In the genomic region with DNA sequence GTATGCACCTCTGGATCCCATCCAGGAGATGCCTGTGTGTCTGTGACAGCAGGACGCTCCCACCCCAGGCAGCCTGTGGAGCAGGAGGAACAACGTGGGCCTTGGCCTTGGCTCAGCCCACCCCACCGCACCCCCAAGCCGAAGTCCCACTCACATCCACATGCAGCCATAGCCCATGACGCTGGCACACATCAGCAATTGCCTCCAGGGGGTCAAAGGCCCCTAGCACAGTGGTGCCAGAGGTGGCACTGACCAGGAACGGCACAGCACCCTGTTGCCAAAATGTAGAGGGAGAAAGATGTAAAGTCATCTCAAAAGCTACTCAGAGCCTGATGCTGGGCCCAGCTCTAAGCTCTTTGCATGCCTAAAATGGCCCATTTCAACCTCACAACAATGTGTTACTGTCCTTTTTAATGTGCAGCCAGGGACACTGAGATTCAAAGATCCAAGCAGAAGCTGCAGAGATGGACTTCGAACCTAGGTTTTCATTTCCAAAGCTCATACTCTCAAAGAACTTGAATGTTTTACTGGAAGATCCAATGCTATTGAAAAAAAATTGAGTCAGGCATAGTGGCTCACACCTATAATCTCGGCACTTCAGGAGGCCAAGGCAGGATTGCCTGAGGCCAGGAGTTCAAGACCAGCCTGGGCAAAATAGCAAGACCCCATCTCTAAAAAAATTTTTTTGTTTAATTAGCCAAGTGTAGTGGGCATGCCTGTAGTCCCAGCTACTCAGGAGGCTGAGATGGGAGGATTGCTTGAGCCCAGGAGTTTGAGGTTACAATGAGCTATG, we compare ENCODE assay signal across 1 cellular context.
A peak's percentile ranks its signal among the peaks of the same experiment; 100 is the strongest.
TF ChIP-seq lines count a peak whose summit lies in the region.

No MANE protein-coding gene starts in this region.

TF ChIP-seq in HepG2, 621 proteins besides CTCF, POLR2A, EP300 and RAD21 (continued from another document and continues in another):
- TF ChIP-seq, protein P1, sequence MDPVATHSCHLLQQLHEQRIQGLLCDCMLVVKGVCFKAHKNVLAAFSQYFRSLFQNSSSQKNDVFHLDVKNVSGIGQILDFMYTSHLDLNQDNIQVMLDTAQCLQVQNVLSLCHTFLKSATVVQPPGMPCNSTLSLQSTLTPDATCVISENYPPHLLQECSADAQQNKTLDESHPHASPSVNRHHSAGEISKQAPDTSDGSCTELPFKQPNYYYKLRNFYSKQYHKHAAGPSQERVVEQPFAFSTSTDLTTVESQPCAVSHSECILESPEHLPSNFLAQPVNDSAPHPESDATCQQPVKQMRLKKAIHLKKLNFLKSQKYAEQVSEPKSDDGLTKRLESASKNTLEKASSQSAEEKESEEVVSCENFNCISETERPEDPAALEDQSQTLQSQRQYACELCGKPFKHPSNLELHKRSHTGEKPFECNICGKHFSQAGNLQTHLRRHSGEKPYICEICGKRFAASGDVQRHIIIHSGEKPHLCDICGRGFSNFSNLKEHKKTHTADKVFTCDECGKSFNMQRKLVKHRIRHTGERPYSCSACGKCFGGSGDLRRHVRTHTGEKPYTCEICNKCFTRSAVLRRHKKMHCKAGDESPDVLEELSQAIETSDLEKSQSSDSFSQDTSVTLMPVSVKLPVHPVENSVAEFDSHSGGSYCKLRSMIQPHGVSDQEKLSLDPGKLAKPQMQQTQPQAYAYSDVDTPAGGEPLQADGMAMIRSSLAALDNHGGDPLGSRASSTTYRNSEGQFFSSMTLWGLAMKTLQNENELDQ (CRISPR knock-in tag; IDR thresholded peaks at IDR 0.05; ENCODE audit: borderline replicate concordance) = no peak
- peak; percentile 77; the same call in 1 of the 2 replicates for TF ChIP-seq ZMYM3 (CRISPR knock-in tag; IDR thresholded peaks at IDR 0.05)
- no peak for TF ChIP-seq ZNF33B (CRISPR knock-in tag; IDR thresholded peaks at IDR 0.05)
- TF ChIP-seq PHB2 (IDR thresholded peaks at IDR 0.05; ENCODE audit: partially characterized antibody) = no peak
- no peak for TF ChIP-seq HNRNPLL (IDR thresholded peaks at IDR 0.05; ENCODE audit: low read depth, low read length, poor library complexity, severe bottlenecking)
- no peak for TF ChIP-seq IKZF4 (CRISPR knock-in tag; IDR thresholded peaks at IDR 0.05; ENCODE audit: borderline replicate concordance, low read depth, not compliant biosample characterization)
- TF ChIP-seq ZNF30 (CRISPR knock-in tag; IDR thresholded peaks at IDR 0.05) = no peak
- TF ChIP-seq, protein P2, sequence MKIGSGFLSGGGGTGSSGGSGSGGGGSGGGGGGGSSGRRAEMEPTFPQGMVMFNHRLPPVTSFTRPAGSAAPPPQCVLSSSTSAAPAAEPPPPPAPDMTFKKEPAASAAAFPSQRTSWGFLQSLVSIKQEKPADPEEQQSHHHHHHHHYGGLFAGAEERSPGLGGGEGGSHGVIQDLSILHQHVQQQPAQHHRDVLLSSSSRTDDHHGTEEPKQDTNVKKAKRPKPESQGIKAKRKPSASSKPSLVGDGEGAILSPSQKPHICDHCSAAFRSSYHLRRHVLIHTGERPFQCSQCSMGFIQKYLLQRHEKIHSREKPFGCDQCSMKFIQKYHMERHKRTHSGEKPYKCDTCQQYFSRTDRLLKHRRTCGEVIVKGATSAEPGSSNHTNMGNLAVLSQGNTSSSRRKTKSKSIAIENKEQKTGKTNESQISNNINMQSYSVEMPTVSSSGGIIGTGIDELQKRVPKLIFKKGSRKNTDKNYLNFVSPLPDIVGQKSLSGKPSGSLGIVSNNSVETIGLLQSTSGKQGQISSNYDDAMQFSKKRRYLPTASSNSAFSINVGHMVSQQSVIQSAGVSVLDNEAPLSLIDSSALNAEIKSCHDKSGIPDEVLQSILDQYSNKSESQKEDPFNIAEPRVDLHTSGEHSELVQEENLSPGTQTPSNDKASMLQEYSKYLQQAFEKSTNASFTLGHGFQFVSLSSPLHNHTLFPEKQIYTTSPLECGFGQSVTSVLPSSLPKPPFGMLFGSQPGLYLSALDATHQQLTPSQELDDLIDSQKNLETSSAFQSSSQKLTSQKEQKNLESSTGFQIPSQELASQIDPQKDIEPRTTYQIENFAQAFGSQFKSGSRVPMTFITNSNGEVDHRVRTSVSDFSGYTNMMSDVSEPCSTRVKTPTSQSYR (CRISPR knock-in tag; IDR thresholded peaks at IDR 0.05; ENCODE audit: borderline replicate concordance) = 0 out of 2 replicates have a peak, but pooled peaks have one; percentile 6
- TF ChIP-seq, protein P3, sequence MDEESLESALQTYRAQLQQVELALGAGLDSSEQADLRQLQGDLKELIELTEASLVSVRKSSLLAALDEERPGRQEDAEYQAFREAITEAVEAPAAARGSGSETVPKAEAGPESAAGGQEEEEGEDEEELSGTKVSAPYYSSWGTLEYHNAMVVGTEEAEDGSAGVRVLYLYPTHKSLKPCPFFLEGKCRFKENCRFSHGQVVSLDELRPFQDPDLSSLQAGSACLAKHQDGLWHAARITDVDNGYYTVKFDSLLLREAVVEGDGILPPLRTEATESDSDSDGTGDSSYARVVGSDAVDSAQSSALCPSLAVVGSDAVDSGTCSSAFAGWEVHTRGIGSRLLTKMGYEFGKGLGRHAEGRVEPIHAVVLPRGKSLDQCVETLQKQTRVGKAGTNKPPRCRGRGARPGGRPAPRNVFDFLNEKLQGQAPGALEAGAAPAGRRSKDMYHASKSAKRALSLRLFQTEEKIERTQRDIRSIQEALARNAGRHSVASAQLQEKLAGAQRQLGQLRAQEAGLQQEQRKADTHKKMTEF (CRISPR knock-in tag; IDR thresholded peaks at IDR 0.05) = peak; percentile 27; the same call in 1 of the 2 replicates
- 0 out of 2 replicates have a peak, but pooled peaks have one; percentile 27 for TF ChIP-seq GATAD2A (CRISPR knock-in tag; IDR thresholded peaks at IDR 0.05)
- TF ChIP-seq, protein P4, sequence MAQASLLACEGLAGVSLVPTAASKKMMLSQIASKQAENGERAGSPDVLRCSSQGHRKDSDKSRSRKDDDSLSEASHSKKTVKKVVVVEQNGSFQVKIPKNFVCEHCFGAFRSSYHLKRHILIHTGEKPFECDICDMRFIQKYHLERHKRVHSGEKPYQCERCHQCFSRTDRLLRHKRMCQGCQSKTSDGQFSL (CRISPR knock-in tag; IDR thresholded peaks at IDR 0.05) = 0 out of 2 replicates have a peak, but pooled peaks have one; percentile 29
- TF ChIP-seq, protein P5, sequence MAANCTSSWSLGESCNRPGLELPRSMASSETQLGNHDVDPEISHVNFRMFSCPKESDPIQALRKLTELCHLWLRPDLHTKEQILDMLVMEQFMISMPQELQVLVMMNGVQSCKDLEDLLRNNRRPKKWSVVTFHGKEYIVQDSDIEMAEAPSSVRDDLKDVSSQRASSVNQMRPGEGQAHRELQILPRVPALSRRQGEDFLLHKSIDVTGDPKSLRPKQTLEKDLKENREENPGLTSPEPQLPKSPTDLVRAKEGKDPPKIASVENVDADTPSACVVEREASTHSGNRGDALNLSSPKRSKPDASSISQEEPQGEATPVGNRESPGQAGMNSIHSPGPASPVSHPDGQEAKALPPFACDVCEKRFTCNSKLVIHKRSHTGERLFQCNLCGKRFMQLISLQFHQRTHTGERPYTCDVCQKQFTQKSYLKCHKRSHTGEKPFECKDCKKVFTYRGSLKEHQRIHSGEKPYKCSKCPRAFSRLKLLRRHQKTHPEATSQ (CRISPR knock-in tag; IDR thresholded peaks at IDR 0.05; ENCODE audit: borderline replicate concordance) = no peak
- TF ChIP-seq U2AF1 (optimal IDR thresholded peaks at IDR 0.05; ENCODE audit: low read depth, low read length) = no peak
- TF ChIP-seq, protein P6, sequence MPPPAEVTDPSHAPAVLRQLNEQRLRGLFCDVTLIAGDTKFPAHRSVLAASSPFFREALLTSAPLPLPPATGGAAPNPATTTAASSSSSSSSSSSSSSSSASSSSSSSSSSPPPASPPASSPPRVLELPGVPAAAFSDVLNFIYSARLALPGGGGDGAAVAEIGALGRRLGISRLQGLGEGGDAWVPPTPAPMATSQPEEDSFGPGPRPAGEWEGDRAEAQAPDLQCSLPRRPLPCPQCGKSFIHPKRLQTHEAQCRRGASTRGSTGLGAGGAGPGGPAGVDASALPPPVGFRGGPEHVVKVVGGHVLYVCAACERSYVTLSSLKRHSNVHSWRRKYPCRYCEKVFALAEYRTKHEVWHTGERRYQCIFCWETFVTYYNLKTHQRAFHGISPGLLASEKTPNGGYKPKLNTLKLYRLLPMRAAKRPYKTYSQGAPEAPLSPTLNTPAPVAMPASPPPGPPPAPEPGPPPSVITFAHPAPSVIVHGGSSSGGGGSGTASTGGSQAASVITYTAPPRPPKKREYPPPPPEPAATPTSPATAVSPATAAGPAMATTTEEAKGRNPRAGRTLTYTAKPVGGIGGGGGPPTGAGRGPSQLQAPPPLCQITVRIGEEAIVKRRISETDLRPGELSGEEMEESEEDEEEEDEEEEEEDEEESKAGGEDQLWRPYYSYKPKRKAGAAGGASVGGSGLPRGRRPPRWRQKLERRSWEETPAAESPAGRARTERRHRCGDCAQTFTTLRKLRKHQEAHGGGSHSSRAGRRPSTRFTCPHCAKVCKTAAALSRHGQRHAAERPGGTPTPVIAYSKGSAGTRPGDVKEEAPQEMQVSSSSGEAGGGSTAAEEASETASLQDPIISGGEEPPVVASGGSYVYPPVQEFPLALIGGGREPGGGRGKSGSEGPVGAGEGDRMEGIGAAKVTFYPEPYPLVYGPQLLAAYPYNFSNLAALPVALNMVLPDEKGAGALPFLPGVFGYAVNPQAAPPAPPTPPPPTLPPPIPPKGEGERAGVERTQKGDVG (CRISPR knock-in tag; IDR thresholded peaks at IDR 0.05; ENCODE audit: borderline replicate concordance) = no peak
- TF ChIP-seq ZNF431 (CRISPR knock-in tag; IDR thresholded peaks at IDR 0.05; ENCODE audit: borderline replicate concordance, low read depth) = no peak
- TF ChIP-seq, protein P7, sequence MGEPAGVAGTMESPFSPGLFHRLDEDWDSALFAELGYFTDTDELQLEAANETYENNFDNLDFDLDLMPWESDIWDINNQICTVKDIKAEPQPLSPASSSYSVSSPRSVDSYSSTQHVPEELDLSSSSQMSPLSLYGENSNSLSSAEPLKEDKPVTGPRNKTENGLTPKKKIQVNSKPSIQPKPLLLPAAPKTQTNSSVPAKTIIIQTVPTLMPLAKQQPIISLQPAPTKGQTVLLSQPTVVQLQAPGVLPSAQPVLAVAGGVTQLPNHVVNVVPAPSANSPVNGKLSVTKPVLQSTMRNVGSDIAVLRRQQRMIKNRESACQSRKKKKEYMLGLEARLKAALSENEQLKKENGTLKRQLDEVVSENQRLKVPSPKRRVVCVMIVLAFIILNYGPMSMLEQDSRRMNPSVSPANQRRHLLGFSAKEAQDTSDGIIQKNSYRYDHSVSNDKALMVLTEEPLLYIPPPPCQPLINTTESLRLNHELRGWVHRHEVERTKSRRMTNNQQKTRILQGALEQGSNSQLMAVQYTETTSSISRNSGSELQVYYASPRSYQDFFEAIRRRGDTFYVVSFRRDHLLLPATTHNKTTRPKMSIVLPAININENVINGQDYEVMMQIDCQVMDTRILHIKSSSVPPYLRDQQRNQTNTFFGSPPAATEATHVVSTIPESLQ (CRISPR knock-in tag; conservative IDR thresholded peaks at IDR 0.05) = no peak
- no peak for TF ChIP-seq ZNF546 (CRISPR knock-in tag; conservative IDR thresholded peaks at IDR 0.05)
- TF ChIP-seq FIP1L1 (IDR thresholded peaks at IDR 0.05; ENCODE audit: borderline replicate concordance, insufficient read depth, low read depth, low read length) = no peak
- TF ChIP-seq SP1 (IDR thresholded peaks at IDR 0.05) = no peak
- TF ChIP-seq SP1 (CRISPR knock-in tag; IDR thresholded peaks at IDR 0.05) = no peak
- TF ChIP-seq ZFY (CRISPR knock-in tag; IDR thresholded peaks at IDR 0.05) = no peak
- peak; percentile 16; the same call in 1 of the 2 replicates for TF ChIP-seq ZFX (CRISPR knock-in tag; IDR thresholded peaks at IDR 0.05; ENCODE audit: low read depth)
- TF ChIP-seq, protein P8, sequence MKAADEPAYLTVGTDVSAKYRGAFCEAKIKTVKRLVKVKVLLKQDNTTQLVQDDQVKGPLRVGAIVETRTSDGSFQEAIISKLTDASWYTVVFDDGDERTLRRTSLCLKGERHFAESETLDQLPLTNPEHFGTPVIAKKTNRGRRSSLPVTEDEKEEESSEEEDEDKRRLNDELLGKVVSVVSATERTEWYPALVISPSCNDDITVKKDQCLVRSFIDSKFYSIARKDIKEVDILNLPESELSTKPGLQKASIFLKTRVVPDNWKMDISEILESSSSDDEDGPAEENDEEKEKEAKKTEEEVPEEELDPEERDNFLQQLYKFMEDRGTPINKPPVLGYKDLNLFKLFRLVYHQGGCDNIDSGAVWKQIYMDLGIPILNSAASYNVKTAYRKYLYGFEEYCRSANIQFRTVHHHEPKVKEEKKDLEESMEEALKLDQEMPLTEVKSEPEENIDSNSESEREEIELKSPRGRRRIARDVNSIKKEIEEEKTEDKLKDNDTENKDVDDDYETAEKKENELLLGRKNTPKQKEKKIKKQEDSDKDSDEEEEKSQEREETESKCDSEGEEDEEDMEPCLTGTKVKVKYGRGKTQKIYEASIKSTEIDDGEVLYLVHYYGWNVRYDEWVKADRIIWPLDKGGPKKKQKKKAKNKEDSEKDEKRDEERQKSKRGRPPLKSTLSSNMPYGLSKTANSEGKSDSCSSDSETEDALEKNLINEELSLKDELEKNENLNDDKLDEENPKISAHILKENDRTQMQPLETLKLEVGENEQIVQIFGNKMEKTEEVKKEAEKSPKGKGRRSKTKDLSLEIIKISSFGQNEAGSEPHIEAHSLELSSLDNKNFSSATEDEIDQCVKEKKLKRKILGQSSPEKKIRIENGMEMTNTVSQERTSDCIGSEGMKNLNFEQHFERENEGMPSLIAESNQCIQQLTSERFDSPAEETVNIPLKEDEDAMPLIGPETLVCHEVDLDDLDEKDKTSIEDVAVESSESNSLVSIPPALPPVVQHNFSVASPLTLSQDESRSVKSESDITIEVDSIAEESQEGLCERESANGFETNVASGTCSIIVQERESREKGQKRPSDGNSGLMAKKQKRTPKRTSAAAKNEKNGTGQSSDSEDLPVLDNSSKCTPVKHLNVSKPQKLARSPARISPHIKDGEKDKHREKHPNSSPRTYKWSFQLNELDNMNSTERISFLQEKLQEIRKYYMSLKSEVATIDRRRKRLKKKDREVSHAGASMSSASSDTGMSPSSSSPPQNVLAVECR (CRISPR knock-in tag; IDR thresholded peaks at IDR 0.05; ENCODE audit: borderline replicate concordance) = peak; percentile 33; the same call in 1 of the 2 replicates
- TF ChIP-seq TEAD3 (CRISPR knock-in tag; optimal IDR thresholded peaks at IDR 0.05; ENCODE audit: borderline replicate concordance) = no peak
- TF ChIP-seq, protein P9, sequence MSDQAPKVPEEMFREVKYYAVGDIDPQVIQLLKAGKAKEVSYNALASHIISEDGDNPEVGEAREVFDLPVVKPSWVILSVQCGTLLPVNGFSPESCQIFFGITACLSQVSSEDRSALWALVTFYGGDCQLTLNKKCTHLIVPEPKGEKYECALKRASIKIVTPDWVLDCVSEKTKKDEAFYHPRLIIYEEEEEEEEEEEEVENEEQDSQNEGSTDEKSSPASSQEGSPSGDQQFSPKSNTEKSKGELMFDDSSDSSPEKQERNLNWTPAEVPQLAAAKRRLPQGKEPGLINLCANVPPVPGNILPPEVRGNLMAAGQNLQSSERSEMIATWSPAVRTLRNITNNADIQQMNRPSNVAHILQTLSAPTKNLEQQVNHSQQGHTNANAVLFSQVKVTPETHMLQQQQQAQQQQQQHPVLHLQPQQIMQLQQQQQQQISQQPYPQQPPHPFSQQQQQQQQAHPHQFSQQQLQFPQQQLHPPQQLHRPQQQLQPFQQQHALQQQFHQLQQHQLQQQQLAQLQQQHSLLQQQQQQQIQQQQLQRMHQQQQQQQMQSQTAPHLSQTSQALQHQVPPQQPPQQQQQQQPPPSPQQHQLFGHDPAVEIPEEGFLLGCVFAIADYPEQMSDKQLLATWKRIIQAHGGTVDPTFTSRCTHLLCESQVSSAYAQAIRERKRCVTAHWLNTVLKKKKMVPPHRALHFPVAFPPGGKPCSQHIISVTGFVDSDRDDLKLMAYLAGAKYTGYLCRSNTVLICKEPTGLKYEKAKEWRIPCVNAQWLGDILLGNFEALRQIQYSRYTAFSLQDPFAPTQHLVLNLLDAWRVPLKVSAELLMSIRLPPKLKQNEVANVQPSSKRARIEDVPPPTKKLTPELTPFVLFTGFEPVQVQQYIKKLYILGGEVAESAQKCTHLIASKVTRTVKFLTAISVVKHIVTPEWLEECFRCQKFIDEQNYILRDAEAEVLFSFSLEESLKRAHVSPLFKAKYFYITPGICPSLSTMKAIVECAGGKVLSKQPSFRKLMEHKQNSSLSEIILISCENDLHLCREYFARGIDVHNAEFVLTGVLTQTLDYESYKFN (CRISPR knock-in tag; conservative IDR thresholded peaks at IDR 0.05) = peak; percentile 55
